Comparison of ENCODE assay signal across 2 cellular contexts in genomic region chr7:159033956-159034938, GRCh38.
TF ChIP-seq lines count a peak whose summit lies in the region.

No MANE protein-coding gene starts in this region.

TF ChIP-seq in K562, 482 proteins besides CTCF, POLR2A, EP300 and RAD21:
- TF ChIP-seq NRF1 (conservative IDR thresholded peaks at IDR 0.05 in 1 of 2, IDR thresholded peaks at IDR 0.05 in 1 of 2) (no peak), FOXO4 (CRISPR knock-in tag; IDR thresholded peaks at IDR 0.05) (no peak), RUNX1 (IDR thresholded peaks at IDR 0.05; ENCODE audit: low read depth) (no peak), JUN (IDR thresholded peaks at IDR 0.05; ENCODE audit: borderline replicate concordance, low read depth, low read length) (no peak), JUN (CRISPR knock-in tag; IDR thresholded peaks at IDR 0.05; ENCODE audit: borderline replicate concordance) (no peak), RAD51 (IDR thresholded peaks at IDR 0.05; ENCODE audit: borderline replicate concordance, low read depth) (no peak), CBFA2T3 (IDR thresholded peaks at IDR 0.05) (no peak), POLR2G (IDR thresholded peaks at IDR 0.05; ENCODE audit: low read depth, low read length) (0 out of 2 replicates have a peak, but pooled peaks have one; percentile 14)

TF ChIP-seq in neural cell, 6 proteins besides CTCF, POLR2A, EP300 and RAD21:
- TF ChIP-seq MXI1 (conservative IDR thresholded peaks at IDR 0.05; ENCODE audit: poor library complexity, severe bottlenecking) (no peak), POLR2AphosphoS5 (IDR thresholded peaks at IDR 0.05) (peak; percentile 31), EZH2 (IDR thresholded peaks at IDR 0.05; ENCODE audit: borderline replicate concordance, insufficient read depth, low read length, poor library complexity, severe bottlenecking) (no peak)
- TF ChIP-seq, protein P1, sequence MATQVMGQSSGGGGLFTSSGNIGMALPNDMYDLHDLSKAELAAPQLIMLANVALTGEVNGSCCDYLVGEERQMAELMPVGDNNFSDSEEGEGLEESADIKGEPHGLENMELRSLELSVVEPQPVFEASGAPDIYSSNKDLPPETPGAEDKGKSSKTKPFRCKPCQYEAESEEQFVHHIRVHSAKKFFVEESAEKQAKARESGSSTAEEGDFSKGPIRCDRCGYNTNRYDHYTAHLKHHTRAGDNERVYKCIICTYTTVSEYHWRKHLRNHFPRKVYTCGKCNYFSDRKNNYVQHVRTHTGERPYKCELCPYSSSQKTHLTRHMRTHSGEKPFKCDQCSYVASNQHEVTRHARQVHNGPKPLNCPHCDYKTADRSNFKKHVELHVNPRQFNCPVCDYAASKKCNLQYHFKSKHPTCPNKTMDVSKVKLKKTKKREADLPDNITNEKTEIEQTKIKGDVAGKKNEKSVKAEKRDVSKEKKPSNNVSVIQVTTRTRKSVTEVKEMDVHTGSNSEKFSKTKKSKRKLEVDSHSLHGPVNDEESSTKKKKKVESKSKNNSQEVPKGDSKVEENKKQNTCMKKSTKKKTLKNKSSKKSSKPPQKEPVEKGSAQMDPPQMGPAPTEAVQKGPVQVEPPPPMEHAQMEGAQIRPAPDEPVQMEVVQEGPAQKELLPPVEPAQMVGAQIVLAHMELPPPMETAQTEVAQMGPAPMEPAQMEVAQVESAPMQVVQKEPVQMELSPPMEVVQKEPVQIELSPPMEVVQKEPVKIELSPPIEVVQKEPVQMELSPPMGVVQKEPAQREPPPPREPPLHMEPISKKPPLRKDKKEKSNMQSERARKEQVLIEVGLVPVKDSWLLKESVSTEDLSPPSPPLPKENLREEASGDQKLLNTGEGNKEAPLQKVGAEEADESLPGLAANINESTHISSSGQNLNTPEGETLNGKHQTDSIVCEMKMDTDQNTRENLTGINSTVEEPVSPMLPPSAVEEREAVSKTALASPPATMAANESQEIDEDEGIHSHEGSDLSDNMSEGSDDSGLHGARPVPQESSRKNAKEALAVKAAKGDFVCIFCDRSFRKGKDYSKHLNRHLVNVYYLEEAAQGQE (IDR thresholded peaks at IDR 0.05; ENCODE audit: borderline replicate concordance) = no peak
